19 cellular contexts compared by ENCODE assay signal in the genomic region with DNA sequence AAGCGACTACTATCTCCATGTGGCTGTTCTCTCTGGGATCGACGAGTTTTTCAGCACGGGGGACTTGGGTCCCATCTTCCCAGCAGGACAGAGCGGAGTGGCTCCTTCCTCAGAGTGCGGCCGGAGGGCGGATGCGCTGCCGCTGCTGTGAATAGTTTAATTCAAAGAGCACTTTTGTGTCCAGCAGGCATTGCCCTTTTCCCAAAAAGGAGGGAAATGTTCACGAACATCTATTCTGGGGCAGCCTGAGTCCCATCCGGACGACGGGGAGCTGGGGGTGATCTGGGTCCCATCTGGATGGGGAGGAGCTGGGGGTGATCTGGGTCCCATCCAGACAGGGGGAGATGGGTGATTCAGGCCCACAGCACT.
A peak's percentile ranks its signal among the peaks of the same experiment; 100 is the strongest.
DNase-seq lines count a peak whose midpoint lies in the region; ATAC-seq and TF ChIP-seq lines count a peak whose summit lies in the region.
"Had no signal": no experiment of that assay in that cellular context is flagged by ENCODE, and none has a peak within 500 bp of the region (broad histone marks: within the 10 kb centered on the region; RNA-seq: fewer than 3 reads in every experiment).

No MANE protein-coding gene starts in this region.

- H3K36me3 Mint-ChIP-seq in activated naive CD8-positive, alpha-beta T cell treated with anti-CD3 and anti-CD28 coated beads, Interleukin-2, amount 10 ng/mL, durations not matched to agents 7 days and 5 days: peaks cover 10% of the 10 kb centered on the region
- peaks cover 20% of the 10 kb centered on the region for H3K36me3 Mint-ChIP-seq in activated naive CD8-positive, alpha-beta T cell treated with anti-CD3 and anti-CD28 coated beads, Interleukin-2, amount 50 U/mL, for 24 hours (ENCODE audit: low read depth)
- peaks cover 3 to 25% (median 10%) of the 10 kb centered on the region in 5 donors for H3K36me3 Mint-ChIP-seq in naive thymus-derived CD4-positive, alpha-beta T cell

- H3K9ac ChIP-seq in IMR-90 (ENCODE audit: low read depth, low read length): no peak overlapping the region
- H3K9ac ChIP-seq: KMS-11 had no signal

- no peak overlapping the region for H2BK5ac ChIP-seq in IMR-90 (ENCODE audit: low read depth, low read length, poor library complexity, severe bottlenecking)

- H3K27ac ChIP-seq in IMR-90 (ENCODE audit: insufficient read depth, low read length) (no peak overlapping the region), substantia nigra (ENCODE audit: low read depth, low read length, poor library complexity, severe bottlenecking) (peak overlapping the region; percentile 8), transverse colon (no peak overlapping the region)
- no peak overlapping the region for H3K27ac ChIP-seq in naive thymus-derived CD4-positive, alpha-beta T cell (ENCODE audit: low read depth, low read length)
- H3K27ac ChIP-seq: A549, HL-60, KMS-11 had no signal

- intact Hi-C loops in IMR-90 (cut with micrococcal nuclease) (no loop called here), transverse colon (cut with DNase I; ENCODE audit: low total_unique reads) (no loop called here)
- intact Hi-C loops in naive thymus-derived CD4-positive, alpha-beta T cell (cut with micrococcal nuclease): no loop called here

- H3K4me1 Mint-ChIP-seq in activated naive CD8-positive, alpha-beta T cell treated with anti-CD3 and anti-CD28 coated beads, Interleukin-2, amount 10 ng/mL, durations not matched to agents 7 days and 5 days: no peaks in the 10 kb centered on the region
- H3K4me1 Mint-ChIP-seq in activated naive CD8-positive, alpha-beta T cell treated with anti-CD3 and anti-CD28 coated beads, Interleukin-2, amount 50 U/mL, for 24 hours: peaks cover 3% of the 10 kb centered on the region
- H3K4me1 Mint-ChIP-seq in naive thymus-derived CD4-positive, alpha-beta T cell: peaks cover 0 to 15% (median 10%) of the 10 kb centered on the region in 7 donors

- no TSS peak for BruUV-seq in IMR-90 (replicated peaks; lab: Mats Ljungman, UMichigan)

- H4K8ac ChIP-seq in IMR-90 (ENCODE audit: low read depth in 2 of 2, low read length in 2 of 2): no peak overlapping the region

- CTCF ChIA-PET in IMR-90 (lab: Yijun Ruan, JAX): no interaction called here
- CTCF ChIA-PET in naive thymus-derived CD4-positive, alpha-beta T cell (lab: Charles Lee): interaction anchor here (1.0 kb wide), 1 partner anchor 152 kb away, joined by 3 read pairs; no protein-coding TSS in a partner anchor

- no peaks in the 10 kb centered on the region for H3K27me3 Mint-ChIP-seq in activated naive CD8-positive, alpha-beta T cell treated with anti-CD3 and anti-CD28 coated beads, Interleukin-2, amount 10 ng/mL, durations not matched to agents 7 days and 5 days
- no peaks in the 10 kb centered on the region for H3K27me3 Mint-ChIP-seq in activated naive CD8-positive, alpha-beta T cell treated with anti-CD3 and anti-CD28 coated beads, Interleukin-2, amount 50 U/mL, for 24 hours
- no peaks in the 10 kb centered on the region for H3K27me3 Mint-ChIP-seq in naive thymus-derived CD4-positive, alpha-beta T cell
- H3K27me3 Mint-ChIP-seq: CD4-positive, alpha-beta T cell had no signal

- no peak overlapping the region for H2BK20ac ChIP-seq in IMR-90 (ENCODE audit: low read depth, low read length)

- H4K5ac ChIP-seq in IMR-90 (ENCODE audit: low read depth, low read length): no peak overlapping the region

- H4K20me1 ChIP-seq in IMR-90 (ENCODE audit: insufficient read depth, low read length): no peaks in the 10 kb centered on the region; the same call in 1 of the 2 replicates

- no peak overlapping the region for H3K23ac ChIP-seq in IMR-90 (ENCODE audit: low read depth, low read length)

- no peaks in the 10 kb centered on the region for H3K4me1 ChIP-seq in IMR-90 (ENCODE audit: control insufficient read depth, insufficient read depth, low read length)
- no peaks in the 10 kb centered on the region for H3K4me1 ChIP-seq in naive thymus-derived CD4-positive, alpha-beta T cell (ENCODE audit: control insufficient read depth in 2 of 2, insufficient read depth in 2 of 2, low read length in 2 of 2)
- no peaks in the 10 kb centered on the region for H3K4me1 ChIP-seq in transverse colon
- H3K4me1 ChIP-seq: A549 had no signal

- no peak for ATAC-seq in activated naive CD8-positive, alpha-beta T cell treated with anti-CD3 and anti-CD28 coated beads, Interleukin-2, amount 10 ng/mL, durations not matched to agents 7 days and 5 days (ENCODE audit: low read depth)
- no peak for ATAC-seq in activated naive CD8-positive, alpha-beta T cell treated with anti-CD3 and anti-CD28 coated beads, Interleukin-2, amount 50 U/mL, for 24 hours
- ATAC-seq in IMR-90 (ENCODE audit: low read depth): no peak
- ATAC-seq in HG02571 (IDR thresholded peaks at IDR 0.05; ENCODE audit: unreplicated experiment): no peak
- no peak for ATAC-seq in naive thymus-derived CD4-positive, alpha-beta T cell
- ATAC-seq: A549, HCT116, PC-3, Right ventricle myocardium inferior had no signal

- H3K4me3 ChIP-seq in IMR-90 (ENCODE audit: insufficient read depth, low read depth, low read length) (no peak overlapping the region), transverse colon (no peak overlapping the region)
- no peak overlapping the region for H3K4me3 ChIP-seq in naive thymus-derived CD4-positive, alpha-beta T cell (ENCODE audit: low read length)
- H3K4me3 ChIP-seq: A549 had no signal

- H3K56ac ChIP-seq in IMR-90 (ENCODE audit: extremely low read depth, insufficient read depth, low read length): no peak overlapping the region

- POLR2A ChIA-PET in activated naive CD8-positive, alpha-beta T cell treated with anti-CD3 and anti-CD28 coated beads, Interleukin-2, amount 10 ng/mL, durations not matched to agents 7 days and 5 days (lab: Charles Lee): no interaction called here
- POLR2A ChIA-PET in IMR-90 (lab: Charles Lee; ENCODE audit: unreplicated experiment): no interaction called here
- POLR2A ChIA-PET in naive thymus-derived CD4-positive, alpha-beta T cell (lab: Charles Lee): no interaction called here

- no peak overlapping the region for H3K14ac ChIP-seq in IMR-90 (replicated peaks; ENCODE audit: low read depth, low read length)

- peak; percentile 15 for DNase-seq in activated naive CD8-positive, alpha-beta T cell treated with anti-CD3 and anti-CD28 coated beads, Interleukin-2, amount 10 ng/mL, durations not matched to agents 7 days and 5 days
- DNase-seq in activated naive CD8-positive, alpha-beta T cell treated with anti-CD3 and anti-CD28 coated beads, Interleukin-2, amount 50 U/mL, for 24 hours: no peak
- DNase-seq in IMR-90: no peak
- peak; percentile 28 for DNase-seq in left kidney (ENCODE audit: low read depth, low spot score)
- DNase-seq in substantia nigra (lab: John Stamatoyannopoulos, UW): no peak
- DNase-seq in naive thymus-derived CD4-positive, alpha-beta T cell: no peak
- no peak for DNase-seq in transverse colon
- DNase-seq: AML-193, Calu3, DMS79, NCI-H1694, PC-3 had no signal

- H2AFZ ChIP-seq in IMR-90 (replicated peaks; ENCODE audit: low read length, poor library complexity): peak overlapping the region; percentile 28

- no peak overlapping the region for H2AK5ac ChIP-seq in IMR-90 (ENCODE audit: low read depth, low read length)

- no peak overlapping the region for H3K4me3 Mint-ChIP-seq in activated naive CD8-positive, alpha-beta T cell treated with anti-CD3 and anti-CD28 coated beads, Interleukin-2, amount 10 ng/mL, durations not matched to agents 7 days and 5 days
- H3K4me3 Mint-ChIP-seq in activated naive CD8-positive, alpha-beta T cell treated with anti-CD3 and anti-CD28 coated beads, Interleukin-2, amount 50 U/mL, for 24 hours: no peak overlapping the region
- H3K4me3 Mint-ChIP-seq in naive thymus-derived CD4-positive, alpha-beta T cell: no peak overlapping the region
- H3K4me3 Mint-ChIP-seq: CD4-positive, alpha-beta T cell had no signal

- no peak overlapping the region for H2BK120ac ChIP-seq in IMR-90 (ENCODE audit: low read depth, low read length)

- H2BK15ac ChIP-seq in IMR-90 (ENCODE audit: low read depth, low read length): no peak overlapping the region

- no peaks in the 10 kb centered on the region for H3K36me3 ChIP-seq in IMR-90 (ENCODE audit: control insufficient read depth, insufficient read depth, low read length)
- peaks cover 0 to 26% (median 10%) of the 10 kb centered on the region in 3 experiments for H3K36me3 ChIP-seq in naive thymus-derived CD4-positive, alpha-beta T cell (ENCODE audit: control insufficient read depth in 2 of 3, insufficient read depth in 3 of 3, low read length in 3 of 3)
- H3K36me3 ChIP-seq in transverse colon: no peaks in the 10 kb centered on the region

- in situ Hi-C loops in IMR-90 (cut with MboI; ENCODE audit: low sequenced_read_pairs): loop anchor here (5.0 kb wide), 1 partner anchor 155 kb away; no protein-coding TSS in a partner anchor
- in situ Hi-C loops in transverse colon (cut with MboI; ENCODE audit: low pct_ligation_motif_present in 1 of 4, low pct_unique_long_range_greater_than_20kb in 1 of 4, low sequenced_read_pairs in 3 of 4): loop anchor here in 3 of 4 donors (5.0 to 10.0 kb wide), 2 partner anchors 155 to 158 kb away; no protein-coding TSS in a partner anchor

- WGBS in IMR-90 (ENCODE audit: extremely low coverage in 2 of 2, insufficient read length in 1 of 2), 2 experiments: 20% methylated on average over 2 of the region's 14 CpGs; no CpG with 5 or more reads in 1 of the 2 experiments
- WGBS in transverse colon (ENCODE audit: low coverage in 1 of 2), 2 donors: 84% methylated on average over 14 of the region's 14 CpGs; no CpG with 5 or more reads in 1 of the 2 donors

- dilution Hi-C loops in IMR-90 (cut with HindIII; ENCODE audit: low sequenced_read_pairs, unreplicated experiment): no loop called here

- H3K9me3 ChIP-seq in IMR-90 (ENCODE audit: control insufficient read depth, insufficient read depth, low read length) (peaks cover 1% of the 10 kb centered on the region), transverse colon (no peaks in the 10 kb centered on the region)
- H3K9me3 ChIP-seq in naive thymus-derived CD4-positive, alpha-beta T cell (ENCODE audit: control insufficient read depth in 2 of 3, low read length in 3 of 3): no peaks in the 10 kb centered on the region

- no peak overlapping the region for H3K18ac ChIP-seq in IMR-90 (ENCODE audit: low read depth, low read length)

- no peak overlapping the region for H3K4ac ChIP-seq in IMR-90 (ENCODE audit: low read depth, low read length)

- no peak overlapping the region for H2AK9ac ChIP-seq in IMR-90 (replicated peaks; ENCODE audit: low read depth, low read length, poor library complexity)

- TF ChIP-seq POLR2A in IMR-90 (IDR thresholded peaks at IDR 0.05; ENCODE audit: low read depth, low read length) (no peak), transverse colon (IDR thresholded peaks at IDR 0.05) (no peak)

- H3K79me1 ChIP-seq in IMR-90 (ENCODE audit: low read depth in 1 of 2, low read length in 2 of 2): no peaks in the 10 kb centered on the region

- TF ChIP-seq CTCF in IMR-90 (conservative IDR thresholded peaks at IDR 0.05; ENCODE audit: low read depth, low read length) (no peak), transverse colon (IDR thresholded peaks at IDR 0.05) (no peak)

- H4K91ac ChIP-seq in IMR-90 (ENCODE audit: insufficient read depth, low read depth, low read length): no peak overlapping the region

- no peak for TF ChIP-seq EP300 in transverse colon (IDR thresholded peaks at IDR 0.05; ENCODE audit: low read depth)

- peak overlapping the region; percentile 31; the same call in 1 of the 2 replicates for H3K4me2 ChIP-seq in IMR-90 (ENCODE audit: low read depth, low read length)
- H3K4me2 ChIP-seq: A549, KMS-11 had no signal

- no peak overlapping the region for H3K27ac Mint-ChIP-seq in activated naive CD8-positive, alpha-beta T cell treated with anti-CD3 and anti-CD28 coated beads, Interleukin-2, amount 10 ng/mL, durations not matched to agents 7 days and 5 days
- no peak overlapping the region for H3K27ac Mint-ChIP-seq in activated naive CD8-positive, alpha-beta T cell treated with anti-CD3 and anti-CD28 coated beads, Interleukin-2, amount 50 U/mL, for 24 hours
- no peak overlapping the region for H3K27ac Mint-ChIP-seq in naive thymus-derived CD4-positive, alpha-beta T cell
- H3K27ac Mint-ChIP-seq: CD4-positive, alpha-beta T cell had no signal

- H3K9me1 ChIP-seq in IMR-90 (ENCODE audit: insufficient read depth, low read length): no peaks in the 10 kb centered on the region

- H3K9me3 Mint-ChIP-seq in activated naive CD8-positive, alpha-beta T cell treated with anti-CD3 and anti-CD28 coated beads, Interleukin-2, amount 10 ng/mL, durations not matched to agents 7 days and 5 days: no peaks in the 10 kb centered on the region
- H3K9me3 Mint-ChIP-seq in activated naive CD8-positive, alpha-beta T cell treated with anti-CD3 and anti-CD28 coated beads, Interleukin-2, amount 50 U/mL, for 24 hours: peaks cover 2% of the 10 kb centered on the region
- peaks cover 0 to 3% (median 0%) of the 10 kb centered on the region in 11 donors for H3K9me3 Mint-ChIP-seq in naive thymus-derived CD4-positive, alpha-beta T cell
- H3K9me3 Mint-ChIP-seq: CD4-positive, alpha-beta T cell had no signal

- H3K27me3 ChIP-seq in IMR-90 (ENCODE audit: control insufficient read depth, insufficient read depth, low read length): peaks cover 29% of the 10 kb centered on the region
- no peaks in the 10 kb centered on the region for H3K27me3 ChIP-seq in naive thymus-derived CD4-positive, alpha-beta T cell (ENCODE audit: control insufficient read depth in 2 of 2, insufficient read depth in 2 of 2, low read length in 2 of 2)
- H3K27me3 ChIP-seq in transverse colon: peaks cover 9% of the 10 kb centered on the region

- TF ChIP-seq RAD21 in IMR-90 (IDR thresholded peaks at IDR 0.05; ENCODE audit: low read length): no peak

Comparison
In these comparisons a context has a peak if more than half of its experiments do, and no peak if none do; other contexts are left out.
1. DNase-seq: peak in activated naive CD8-positive, alpha-beta T cell treated with anti-CD3 and anti-CD28 coated beads, Interleukin-2, amount 10 ng/mL, durations not matched to agents 7 days and 5 days (single experiment) and left kidney (single experiment); none in activated naive CD8-positive, alpha-beta T cell treated with anti-CD3 and anti-CD28 coated beads, Interleukin-2, amount 50 U/mL, for 24 hours (single experiment), IMR-90 (single experiment), substantia nigra (0 of 49), naive thymus-derived CD4-positive, alpha-beta T cell (0 of 9) and transverse colon (single experiment).